Comparison of ENCODE assay signal across 8 cellular contexts in the genomic region with DNA sequence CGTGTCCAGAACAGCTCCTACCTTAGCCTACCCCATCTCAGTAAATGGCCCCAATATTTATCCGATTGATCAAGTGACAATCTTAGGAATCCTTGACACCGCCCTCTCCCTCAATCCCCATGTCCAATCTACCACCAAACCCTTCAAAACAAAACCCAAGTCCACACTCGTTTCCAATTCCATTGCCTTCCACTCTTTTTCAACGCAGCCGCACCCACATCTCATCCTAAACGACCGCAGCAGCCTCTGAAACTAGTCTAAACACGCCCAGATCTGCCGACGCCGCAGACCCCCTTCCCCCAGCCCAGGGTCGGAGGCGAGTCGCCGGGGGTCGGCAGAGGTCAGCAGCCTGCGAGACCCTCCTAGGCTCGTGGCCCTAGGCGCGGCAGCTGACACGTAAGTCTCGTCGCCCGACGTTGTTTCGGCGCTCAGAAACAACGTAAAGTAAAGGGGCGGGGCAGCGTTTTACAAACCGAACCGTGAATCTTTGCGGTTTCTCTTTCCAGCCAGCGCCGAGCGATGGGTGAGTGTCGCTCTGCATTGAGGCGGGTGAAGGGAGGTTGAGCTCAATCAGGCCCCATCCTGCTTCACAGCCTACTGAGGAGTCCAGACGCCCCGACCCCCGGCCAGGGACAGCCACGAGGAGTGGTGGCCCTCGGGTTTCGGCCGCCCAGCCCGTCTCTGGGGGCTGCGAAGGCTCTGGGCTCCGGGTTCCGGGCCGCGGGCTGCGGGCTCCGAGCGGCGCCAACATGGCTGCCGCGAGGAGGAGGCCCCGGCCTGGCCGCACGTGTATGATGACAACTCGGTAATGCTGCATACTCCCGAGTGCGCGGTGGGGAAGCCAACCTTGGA. TPM values are rescaled to one million over a fixed set of nuclear protein-coding genes. Genes with fewer than 3 reads are reported as not detected.
DNase-seq lines count a peak whose midpoint lies in the region; ATAC-seq and TF ChIP-seq lines count a peak whose summit lies in the region.

A gene (plus strand): TSS at position 463 of the 852 bp plus-strand sequence. CDS start 57 bp downstream, at position 520.

- H3K27ac ChIP-seq in cingulate gyrus (ENCODE audit: low read depth, low read length) (peak within 1 kb of the TSS; percentile 96), layer of hippocampus (ENCODE audit: low read depth, low read length) (peak within 1 kb of the TSS; percentile 79)

- peaks cover 44% of the 10 kb centered on the region for H3K36me3 ChIP-seq in BE2C

- no peaks in the 10 kb centered on the region for H3K27me3 ChIP-seq in BE2C
- no peaks in the 10 kb centered on the region for H3K27me3 ChIP-seq in layer of hippocampus (ENCODE audit: control insufficient read depth, insufficient read depth, low read length)

- ATAC-seq in HG03439 (IDR thresholded peaks at IDR 0.05; ENCODE audit: unreplicated experiment) = peak; percentile 81

- no peak for TF ChIP-seq CTCF in BE2C (IDR thresholded peaks at IDR 0.05; ENCODE audit: low read depth, low read length)

- no peaks in the 10 kb centered on the region for H3K9me3 ChIP-seq in BE2C

- H3K4me1 ChIP-seq in BE2C = no peaks in the 10 kb centered on the region

- peak; percentile 85 for DNase-seq in BE2C
- DNase-seq in GM19238 (ENCODE audit: insufficient read length, low spot score) = peak; percentile 78
- peak; percentile 93 for DNase-seq in NCI-H510A treated with DMSO at 0.1 percent for 48 hours (lab: John Stamatoyannopoulos, UW)
- peak; percentile 89 to 90 for DNase-seq in activated CD4-positive, alpha-beta T cell treated with anti-CD3 and anti-CD28 coated beads for 4 hours
- peak; percentile 79 to 85 (median 84) for DNase-seq in stimulated activated CD4-positive, alpha-beta T cell treated with anti-CD3 and anti-CD28 coated beads, Interleukin-1b, Interleukin-23, amount 100 ng/mL, for 24 hours (ENCODE audit: low read depth in 4 of 4, low spot score in 1 of 4)

- peak within 1 kb of the TSS; percentile 89 for H3K4me3 ChIP-seq in BE2C (ENCODE audit: low read depth, low read length)

RNA-seq across cellular contexts. Expression of the gene that starts here (rescaled TPM):
- 818 TPM for polyA plus RNA-seq in BE2C (2012; ENCODE audit: insufficient read depth, insufficient read length, low read depth)

Comparison
In these comparisons a context has a peak if more than half of its experiments do, and no peak if none do; other contexts are left out.
1. Peak in every context shown above with its lines: DNase-seq, ATAC-seq, H3K4me3 ChIP-seq and H3K27ac ChIP-seq.